8 cellular contexts compared by ENCODE assay signal in the genomic region with DNA sequence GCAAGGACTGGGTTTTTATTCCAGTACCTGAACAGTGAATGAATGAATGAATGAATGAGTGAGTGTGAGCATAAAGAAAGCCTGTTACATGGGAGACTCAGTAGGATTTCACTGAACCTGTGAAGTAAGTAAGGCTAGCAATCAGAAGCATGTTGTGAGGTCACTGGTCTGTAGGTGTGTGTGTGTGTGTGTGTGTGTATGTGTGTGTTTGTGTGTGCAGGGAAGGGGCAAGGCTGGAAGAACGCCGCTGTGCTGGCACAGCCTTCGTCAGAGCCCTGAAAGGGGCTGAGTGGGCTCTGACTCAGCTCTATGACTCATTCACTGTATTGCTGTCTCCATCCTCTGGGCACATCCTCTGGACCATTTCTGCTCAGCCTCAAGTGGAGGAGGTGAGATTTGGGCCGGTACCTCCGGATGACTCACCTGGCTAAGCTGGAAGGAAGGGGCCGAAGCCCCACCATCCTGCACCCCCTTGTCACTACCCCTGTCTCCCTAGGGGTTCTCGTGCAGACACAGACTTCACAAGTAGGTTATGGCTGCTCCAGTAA. TPM values are rescaled to one million over a fixed set of nuclear protein-coding genes. Genes with fewer than 3 reads are reported as not detected.
DNase-seq lines count a peak whose midpoint lies in the region; ATAC-seq and TF ChIP-seq lines count a peak whose summit lies in the region.

No MANE protein-coding gene starts in this region.

- WGBS in gastroesophageal sphincter (ENCODE audit: low coverage in 1 of 2), 2 donors: 5 to 39% methylated on average over 3 to 4 of the region's 7 CpGs

- peak overlapping the region in 1 of 4 donors; percentile 50 for H3K27ac ChIP-seq in gastroesophageal sphincter

- intact Hi-C loops in activated CD8-positive, alpha-beta T cell treated with anti-CD3 and anti-CD28 coated beads for 36 hours (cut with micrococcal nuclease): no loop called here

- no peak overlapping the region for H3K4me3 ChIP-seq in gastroesophageal sphincter

- peaks cover 39% of the 10 kb centered on the region for H3K4me1 Mint-ChIP-seq in activated CD8-positive, alpha-beta T cell treated with anti-CD3 and anti-CD28 coated beads for 36 hours (ENCODE audit: low read depth)
- H3K4me1 Mint-ChIP-seq in immature natural killer cell: peaks cover 10% of the 10 kb centered on the region in 2 donors

- no peaks in the 10 kb centered on the region for H3K9me3 ChIP-seq in gastroesophageal sphincter

- H3K27me3 ChIP-seq in gastroesophageal sphincter: no peaks in the 10 kb centered on the region

- TF ChIP-seq EP300 in gastroesophageal sphincter (IDR thresholded peaks at IDR 0.05): no peak

- no peaks in the 10 kb centered on the region for H3K36me3 Mint-ChIP-seq in activated CD8-positive, alpha-beta T cell treated with anti-CD3 and anti-CD28 coated beads for 36 hours (ENCODE audit: low read depth)
- H3K36me3 Mint-ChIP-seq in immature natural killer cell: no peaks in the 10 kb centered on the region

- peak; percentile 62 for DNase-seq in activated naive CD4-positive, alpha-beta T cell treated with Interleukin-2 at 50 U/mL for 16 hours
- no peak for DNase-seq in activated naive CD4-positive, alpha-beta T cell (lab: John Stamatoyannopoulos, UW)
- DNase-seq in activated CD8-positive, alpha-beta T cell treated with anti-CD3 and anti-CD28 coated beads for 36 hours: peak; percentile 80
- peak; percentile 39 for DNase-seq in stimulated activated CD8-positive, alpha-beta memory T cell treated with anti-CD3 and anti-CD28 coated beads, Interleukin-4, amount 100 ng/mL, for 24 hours (ENCODE audit: low read depth)
- DNase-seq in immature natural killer cell: no peak

- POLR2A ChIA-PET in activated CD8-positive, alpha-beta T cell treated with anti-CD3 and anti-CD28 coated beads for 36 hours (lab: Charles Lee): interaction anchor here (0.5 to 1.4 kb wide), 4 partner anchors 10 to 87 kb away, joined by 3 to 4 read pairs (median 4); no protein-coding TSS in a partner anchor

- no peak for TF ChIP-seq CTCF in activated CD8-positive, alpha-beta T cell treated with anti-CD3 and anti-CD28 coated beads for 36 hours (IDR thresholded peaks at IDR 0.05)
- TF ChIP-seq CTCF in gastroesophageal sphincter (IDR thresholded peaks at IDR 0.05): no peak

- H3K4me3 Mint-ChIP-seq in activated CD8-positive, alpha-beta T cell treated with anti-CD3 and anti-CD28 coated beads for 36 hours: no peak overlapping the region
- H3K4me3 Mint-ChIP-seq in immature natural killer cell: no peak overlapping the region

- peak; percentile 91 for ATAC-seq in activated CD8-positive, alpha-beta T cell treated with anti-CD3 and anti-CD28 coated beads for 36 hours
- ATAC-seq in gastroesophageal sphincter (peak; percentile 54), GM21723 (IDR thresholded peaks at IDR 0.05; ENCODE audit: unreplicated experiment) (no peak), GM18520 (IDR thresholded peaks at IDR 0.05; ENCODE audit: unreplicated experiment) (no peak)

- TF ChIP-seq POLR2A in gastroesophageal sphincter (IDR thresholded peaks at IDR 0.05): no peak

- CTCF ChIA-PET in activated CD8-positive, alpha-beta T cell treated with anti-CD3 and anti-CD28 coated beads for 36 hours (lab: Charles Lee): interaction anchor here (1.0 kb wide), 1 partner anchor 25 kb away, joined by 3 read pairs; no protein-coding TSS in a partner anchor

- no peak overlapping the region for H3K27ac Mint-ChIP-seq in activated CD8-positive, alpha-beta T cell treated with anti-CD3 and anti-CD28 coated beads for 36 hours
- no peak overlapping the region for H3K27ac Mint-ChIP-seq in immature natural killer cell

- peaks cover 16% of the 10 kb centered on the region for H3K27me3 Mint-ChIP-seq in activated CD8-positive, alpha-beta T cell treated with anti-CD3 and anti-CD28 coated beads for 36 hours
- H3K27me3 Mint-ChIP-seq in immature natural killer cell (ENCODE audit: low read depth in 3 of 3): peaks cover 8 to 9% (median 8%) of the 10 kb centered on the region in 3 donors

- no peaks in the 10 kb centered on the region for H3K9me3 Mint-ChIP-seq in activated CD8-positive, alpha-beta T cell treated with anti-CD3 and anti-CD28 coated beads for 36 hours
- H3K9me3 Mint-ChIP-seq in immature natural killer cell: peaks cover 0 to 2% (median 0%) of the 10 kb centered on the region in 6 donors

- peaks cover 0 to 42% (median 15%) of the 10 kb centered on the region in 3 donors for H3K4me1 ChIP-seq in gastroesophageal sphincter

- no peaks in the 10 kb centered on the region for H3K36me3 ChIP-seq in gastroesophageal sphincter

RNA-seq across cellular contexts. Expression of gene MRPL33, which starts 51.4 kb away (rescaled TPM):
- total RNA-seq in activated CD8-positive, alpha-beta T cell treated with anti-CD3 and anti-CD28 coated beads for 36 hours: 10 to 100 TPM; 54.6 to 59.2 TPM
- total RNA-seq in gastroesophageal sphincter: 100 to 1,000 TPM; 216 to 448 (median 360) TPM
- 100 to 1,000 TPM; 190 to 266 (median 238) TPM for polyA plus RNA-seq in immature natural killer cell

RNA-seq across cellular contexts. Expression of gene SLC4A1AP, which starts 56.4 kb away (rescaled TPM):
- 10 to 100 TPM; 19.1 to 19.3 TPM for total RNA-seq in activated CD8-positive, alpha-beta T cell treated with anti-CD3 and anti-CD28 coated beads for 36 hours
- 10 to 100 TPM; 18.1 to 23.5 (median 21.4) TPM for total RNA-seq in gastroesophageal sphincter
- polyA plus RNA-seq in immature natural killer cell: 10 to 100 TPM; 23.9 to 29.6 (median 27.6) TPM

RNA-seq across cellular contexts. Expression of gene SUPT7L, which starts 56.7 kb away (rescaled TPM):
- 10 to 100 TPM; 21.8 to 22.6 TPM for total RNA-seq in activated CD8-positive, alpha-beta T cell treated with anti-CD3 and anti-CD28 coated beads for 36 hours
- 10 to 100 TPM; 15.1 to 31.9 (median 25.6) TPM for total RNA-seq in gastroesophageal sphincter
- 10 to 100 TPM; 16.1 to 26.5 (median 17.6) TPM for polyA plus RNA-seq in immature natural killer cell

Comparison
In these comparisons a context has a peak if more than half of its experiments do, and no peak if none do; other contexts are left out.
1. DNase-seq: peak in activated naive CD4-positive, alpha-beta T cell treated with Interleukin-2 at 50 U/mL for 16 hours (single experiment), activated CD8-positive, alpha-beta T cell treated with anti-CD3 and anti-CD28 coated beads for 36 hours (single experiment) and stimulated activated CD8-positive, alpha-beta memory T cell treated with anti-CD3 and anti-CD28 coated beads, Interleukin-4, amount 100 ng/mL, for 24 hours (single experiment); none in activated naive CD4-positive, alpha-beta T cell (0 of 4) and immature natural killer cell (0 of 3).
2. ATAC-seq: peak in activated CD8-positive, alpha-beta T cell treated with anti-CD3 and anti-CD28 coated beads for 36 hours (single experiment) and gastroesophageal sphincter (single experiment); none in GM21723 (single experiment) and GM18520 (single experiment).